ENCODE assay signal across 12 cellular contexts in the genomic region with DNA sequence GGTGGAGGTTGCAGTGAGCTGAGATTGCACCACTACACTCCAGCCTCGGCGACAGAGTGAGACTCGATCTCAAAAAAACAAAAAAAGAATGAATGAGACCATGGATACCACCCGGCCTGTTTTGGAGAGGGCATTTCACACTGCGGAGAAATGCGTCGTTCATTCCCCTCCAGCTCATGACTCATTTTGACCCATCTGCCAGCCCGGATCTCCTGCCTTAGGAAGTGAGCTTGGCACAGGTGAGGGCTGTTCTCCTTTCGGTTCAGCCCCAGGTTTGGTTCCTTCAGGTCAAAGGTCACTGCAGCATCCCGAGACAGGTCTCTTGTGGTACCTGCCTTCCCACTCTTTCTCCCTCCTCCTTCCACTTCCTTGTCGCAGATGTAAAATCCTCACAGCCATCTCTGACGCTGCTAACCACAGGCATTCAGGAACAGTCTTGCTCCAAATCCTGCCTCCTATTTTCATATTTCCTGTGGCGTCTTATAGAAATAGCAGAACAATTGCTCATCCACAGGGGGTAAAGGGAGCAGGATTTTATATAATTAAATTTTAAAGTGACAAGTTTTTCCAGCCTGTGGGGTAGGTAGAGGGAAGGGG.
DNase-seq lines count a peak whose midpoint lies in the region; ATAC-seq and TF ChIP-seq lines count a peak whose summit lies in the region.
"Had no signal": no experiment of that assay in that cellular context is flagged by ENCODE, and none has a peak within 500 bp of the region (broad histone marks: within the 10 kb centered on the region; RNA-seq: fewer than 3 reads in every experiment).

No MANE protein-coding gene starts in this region.

- no peaks in the 10 kb centered on the region for H3K36me3 ChIP-seq in HUES64 (ENCODE audit: insufficient read depth, low read length)
- H3K36me3 ChIP-seq in muscle layer of colon (ENCODE audit: insufficient read depth, low read length), result no peaks in the 10 kb centered on the region
- H3K36me3 ChIP-seq: pancreas had no signal

- H3K4me3 ChIP-seq in HUES64 (ENCODE audit: low read length), result no peak overlapping the region
- H3K4me3 ChIP-seq in muscle layer of colon (ENCODE audit: low read depth in 1 of 2, low read length in 2 of 2), result no peak overlapping the region
- H3K4me3 ChIP-seq: pancreas had no signal

- no peak for TF ChIP-seq CTCF in GM20000 (IDR thresholded peaks at IDR 0.05; ENCODE audit: extremely low read depth, missing control alignments)

- H3K27me3 ChIP-seq in HUES64 (ENCODE audit: insufficient read depth, low read length), result no peaks in the 10 kb centered on the region
- no peaks in the 10 kb centered on the region for H3K27me3 ChIP-seq in muscle layer of colon (ENCODE audit: control insufficient read depth in 1 of 2, insufficient read depth in 2 of 2, low read length in 2 of 2)

- 87% methylated on average over 12 of the region's 13 CpGs for WGBS in HUES64

- DNase-seq in AG08396 (ENCODE audit: low spot score), result peak; percentile 57
- peak; percentile 85 for DNase-seq in dedifferentiated amniotic fluid mesenchymal stem cell (ENCODE audit: extremely low spot score)
- DNase-seq in NK-92 (lab: John Stamatoyannopoulos, UW; ENCODE audit: unreplicated experiment), result no peak
- DNase-seq in GM20000 (ENCODE audit: low spot score), result no peak
- DNase-seq: activated T-cell treated with anti-CD3 and anti-CD28 coated beads, Interleukin-2, amount 50 U/mL, for 24 hours; CD4-positive, alpha-beta memory T cell; cortex of kidney; pancreas had no signal

- no peak for ATAC-seq in HG02588 (IDR thresholded peaks at IDR 0.05; ENCODE audit: unreplicated experiment)
- ATAC-seq in GM21723 (IDR thresholded peaks at IDR 0.05; ENCODE audit: unreplicated experiment), result no peak

- H3K27ac ChIP-seq in HUES64 (ENCODE audit: low read depth, low read length) (peak overlapping the region; percentile 87; the same call in 1 of the 2 replicates), muscle layer of colon (ENCODE audit: low read depth, low read length) (peak overlapping the region; percentile 60)
- H3K27ac ChIP-seq: pancreas had no signal

- peaks cover 36% of the 10 kb centered on the region for H3K4me1 ChIP-seq in HUES64 (ENCODE audit: insufficient read depth, low read length)
- H3K4me1 ChIP-seq in muscle layer of colon (ENCODE audit: insufficient read depth, low read length), result peaks cover 29% of the 10 kb centered on the region
- H3K4me1 ChIP-seq: pancreas had no signal

- H3K9me3 ChIP-seq in HUES64 (ENCODE audit: insufficient read depth, low read depth, low read length) (no peaks in the 10 kb centered on the region), muscle layer of colon (ENCODE audit: low read length) (no peaks in the 10 kb centered on the region)
- H3K9me3 ChIP-seq: pancreas had no signal

- H3K9ac ChIP-seq in HUES64 (ENCODE audit: low read depth, low read length) (no peak overlapping the region; the same call in 1 of the 2 replicates), muscle layer of colon (ENCODE audit: low read length) (no peak overlapping the region)

Comparison
In these comparisons a context has a peak if more than half of its experiments do, and no peak if none do; other contexts are left out.
1. DNase-seq: peak in AG08396 (single experiment) and dedifferentiated amniotic fluid mesenchymal stem cell (single experiment); none in NK-92 (single experiment) and GM20000 (single experiment).